In genomic region chr17:8151120-8151640, GRCh38 we compare ENCODE assay signal across 8 cellular contexts. TPM values are rescaled to one million over a fixed set of nuclear protein-coding genes. Genes with fewer than 3 reads are reported as not detected.
DNase-seq lines count a peak whose midpoint lies in the region; ATAC-seq and TF ChIP-seq lines count a peak whose summit lies in the region.

No MANE protein-coding gene starts in this region.

- TF ChIP-seq CTCF in AG09309 (IDR thresholded peaks at IDR 0.05; ENCODE audit: control insufficient read depth, insufficient read depth, low read depth, low read length, missing control alignments) = no peak

- H3K4me3 ChIP-seq in AG09309 (ENCODE audit: control insufficient read depth, low read depth, low read length) (peak overlapping the region; percentile 75), SJSA1 (peak overlapping the region; percentile 53)

- peaks cover 11 to 17% of the 10 kb centered on the region in 2 donors for H3K36me3 Mint-ChIP-seq in activated naive CD4-positive, alpha-beta T cell treated with anti-CD3 and anti-CD28 coated beads, Interleukin-2, amount 50 U/mL, for 72 hours

- H3K27me3 ChIP-seq in SJSA1 (replicated peaks) = no peaks in the 10 kb centered on the region

- peak; percentile 51 for ATAC-seq in GM19025 (IDR thresholded peaks at IDR 0.05; ENCODE audit: low read depth, unreplicated experiment)
- peak; percentile 30 for ATAC-seq in HG03565 (IDR thresholded peaks at IDR 0.05; ENCODE audit: unreplicated experiment)
- ATAC-seq in activated naive CD4-positive, alpha-beta T cell treated with anti-CD3 and anti-CD28 coated beads, Interleukin-2, amount 50 U/mL, for 72 hours = peak; percentile 26 to 51

- peak overlapping the region; percentile 61 for H3K27ac ChIP-seq in SJSA1

- H3K27ac Mint-ChIP-seq in activated naive CD4-positive, alpha-beta T cell treated with anti-CD3 and anti-CD28 coated beads, Interleukin-2, amount 50 U/mL, for 72 hours = peak overlapping the region in 1 of 2 donors; percentile 73

- peaks cover 56% of the 10 kb centered on the region for H3K4me1 ChIP-seq in SJSA1 (replicated peaks)

- DNase-seq in AG09309 (ENCODE audit: low read depth) = peak; percentile 57
- DNase-seq in SJSA1 (ENCODE audit: low read depth in 1 of 2, low spot score in 2 of 2) = peak; percentile 81 to 83
- peak; percentile 81 to 87 for DNase-seq in activated naive CD4-positive, alpha-beta T cell treated with anti-CD3 and anti-CD28 coated beads, Interleukin-2, amount 50 U/mL, for 72 hours (ENCODE audit: low spot score in 2 of 2)
- DNase-seq in glomerular visceral epithelial cell (ENCODE audit: extremely low spot score) = peak; percentile 76
- DNase-seq in occipital lobe (lab: John Stamatoyannopoulos, UW) = peak; percentile 79
- peak; percentile 78 for DNase-seq in superior temporal gyrus (ENCODE audit: extremely low spot score)

- H3K9me3 ChIP-seq in SJSA1 (replicated peaks) = no peaks in the 10 kb centered on the region

- H3K36me3 ChIP-seq in SJSA1 = peaks cover 50% of the 10 kb centered on the region

- no peaks in the 10 kb centered on the region for H3K9me3 Mint-ChIP-seq in activated naive CD4-positive, alpha-beta T cell treated with anti-CD3 and anti-CD28 coated beads, Interleukin-2, amount 50 U/mL, for 72 hours

RNA-seq across cellular contexts. Expression of gene PER1, which starts 1.0 kb away (rescaled TPM):
- 1.0 and 8.3 TPM in 2 replicates for total RNA-seq in SJSA1 (2014; rRNA removed; shearing (Covaris generic))
- 100 to 1,000 TPM in 1 of 2 donors, 10 to 100 TPM in 1; 80.9 to 294 TPM for total RNA-seq in activated naive CD4-positive, alpha-beta T cell treated with anti-CD3 and anti-CD28 coated beads, Interleukin-2, amount 50 U/mL, for 72 hours
- total RNA-seq in occipital lobe = 7.8 TPM

RNA-seq across cellular contexts. Expression of gene VAMP2, which starts 11.6 kb away (rescaled TPM):
- 2.9 and 9.7 TPM in 2 replicates for total RNA-seq in SJSA1 (2014; rRNA removed; shearing (Covaris generic))
- 10 to 100 TPM; 43.6 to 85.6 TPM for total RNA-seq in activated naive CD4-positive, alpha-beta T cell treated with anti-CD3 and anti-CD28 coated beads, Interleukin-2, amount 50 U/mL, for 72 hours
- 27.9 TPM for total RNA-seq in occipital lobe

RNA-seq across cellular contexts. Expression of gene TMEM107, which starts 25.0 kb away (rescaled TPM):
- total RNA-seq in SJSA1 (2014; rRNA removed; shearing (Covaris generic)) = 11.5 and 15.9 TPM in 2 replicates
- 10 to 100 TPM; 32.7 to 48.9 TPM for total RNA-seq in activated naive CD4-positive, alpha-beta T cell treated with anti-CD3 and anti-CD28 coated beads, Interleukin-2, amount 50 U/mL, for 72 hours
- total RNA-seq in occipital lobe = 35.9 TPM

RNA-seq across cellular contexts. Expression of gene HES7, which starts 27.3 kb away (rescaled TPM):
- not detected in 2 replicates for total RNA-seq in SJSA1 (2014; rRNA removed; shearing (Covaris generic))
- 10 to 100 TPM in 1 of 2 donors, 1 to 10 TPM in 1; 7.5 to 10.7 TPM for total RNA-seq in activated naive CD4-positive, alpha-beta T cell treated with anti-CD3 and anti-CD28 coated beads, Interleukin-2, amount 50 U/mL, for 72 hours
- total RNA-seq in occipital lobe = 0.31 TPM

RNA-seq across cellular contexts. Expression of gene ALOXE3, which starts 32.9 kb away (rescaled TPM):
- total RNA-seq in SJSA1 (2014; rRNA removed; shearing (Covaris generic)) = not detected in 2 replicates
- under 1 TPM in 1 of 2 donors, not detected in 1; 0.23 TPM for total RNA-seq in activated naive CD4-positive, alpha-beta T cell treated with anti-CD3 and anti-CD28 coated beads, Interleukin-2, amount 50 U/mL, for 72 hours
- 0.47 TPM for total RNA-seq in occipital lobe

Comparison
In these comparisons a context has a peak if more than half of its experiments do, and no peak if none do; other contexts are left out.
1. Peak in every context shown above with its lines: DNase-seq, ATAC-seq, H3K4me3 ChIP-seq and H3K27ac ChIP-seq.